ENCODE assay signal across 20 cellular contexts in genomic region chr1:107326823-107327445, GRCh38.
A peak's percentile ranks its signal among the peaks of the same experiment; 100 is the strongest.
DNase-seq lines count a peak whose midpoint lies in the region; ATAC-seq, FAIRE-seq and TF ChIP-seq lines count a peak whose summit lies in the region.
"Had no signal": no experiment of that assay in that cellular context is flagged by ENCODE, and none has a peak within 500 bp of the region (broad histone marks: within the 10 kb centered on the region; RNA-seq: fewer than 3 reads in every experiment).

No MANE protein-coding gene starts in this region.

- no peaks in the 10 kb centered on the region for H3K27me3 ChIP-seq in SU-DHL-6 (ENCODE audit: low read length)

- H3F3A ChIP-seq in SU-DHL-6 (ENCODE audit: insufficient read depth), result no peaks in the 10 kb centered on the region

- no peak for FAIRE-seq in GM12892 (lab: Jason Lieb, UNC)

- ATAC-seq in activated T-helper 17 cell treated with anti-CD3 and anti-CD28 coated beads, Interleukin-2, amount 50 U/mL, for 72 hours (replicated peaks), result no peak
- ATAC-seq in left ventricle myocardium superior, result no peak
- ATAC-seq: activated CD8-positive, alpha-beta memory T cell treated with anti-CD3 and anti-CD28 coated beads, Interleukin-2, amount 10 ng/mL, durations not matched to agents 7 days and 5 days; natural killer cell had no signal

- H3K79me2 ChIP-seq in SU-DHL-6 (ENCODE audit: insufficient read depth, low read length), result no peaks in the 10 kb centered on the region

- H3K27ac Mint-ChIP-seq in activated T-helper 17 cell treated with anti-CD3 and anti-CD28 coated beads, Interleukin-2, amount 50 U/mL, for 72 hours, result no peak overlapping the region
- H3K27ac Mint-ChIP-seq: activated CD8-positive, alpha-beta memory T cell treated with anti-CD3 and anti-CD28 coated beads, Interleukin-2, amount 10 ng/mL, durations not matched to agents 7 days and 5 days; immature natural killer cell; natural killer cell; T-helper 2 cell treated with Interferon-gamma antibody and Interleukin-4, amounts not matched to agents 5 μg/mL and 100 μg/mL, for 36 hours had no signal

- H3K4me2 ChIP-seq in SU-DHL-6 (ENCODE audit: low read depth, low read length, poor library complexity, severe bottlenecking), result peak overlapping the region; percentile 28
- H3K4me2 ChIP-seq: KMS-11 had no signal

- no peak overlapping the region for H3K4me3 Mint-ChIP-seq in activated T-helper 17 cell treated with anti-CD3 and anti-CD28 coated beads, Interleukin-2, amount 50 U/mL, for 72 hours
- H3K4me3 Mint-ChIP-seq: activated CD8-positive, alpha-beta memory T cell treated with anti-CD3 and anti-CD28 coated beads, Interleukin-2, amount 10 ng/mL, durations not matched to agents 7 days and 5 days; immature natural killer cell; natural killer cell; T-helper 2 cell treated with Interferon-gamma antibody and Interleukin-4, amounts not matched to agents 5 μg/mL and 100 μg/mL, for 36 hours had no signal

- H3K9ac ChIP-seq in SU-DHL-6 (ENCODE audit: low read length), result no peak overlapping the region
- H3K9ac ChIP-seq: KMS-11 had no signal

- H3K4me1 Mint-ChIP-seq in activated T-helper 17 cell treated with anti-CD3 and anti-CD28 coated beads, Interleukin-2, amount 50 U/mL, for 72 hours, result no peaks in the 10 kb centered on the region
- H3K4me1 Mint-ChIP-seq: activated CD8-positive, alpha-beta memory T cell treated with anti-CD3 and anti-CD28 coated beads, Interleukin-2, amount 10 ng/mL, durations not matched to agents 7 days and 5 days; immature natural killer cell; natural killer cell had no signal

- H3K36me3 ChIP-seq in SU-DHL-6 (ENCODE audit: low read length), result no peaks in the 10 kb centered on the region

- no peak for TF ChIP-seq CTCF in SU-DHL-6 (IDR thresholded peaks at IDR 0.05; ENCODE audit: insufficient read depth, low read length, poor library complexity, severe bottlenecking)

- peak; percentile 57 for DNase-seq in D341Med (ENCODE audit: low spot score)
- DNase-seq in NAMALWA (ENCODE audit: low spot score), result peak; percentile 6
- peak; percentile 14 for DNase-seq in germinal center (ENCODE audit: low spot score)
- DNase-seq in GM12892 (ENCODE audit: insufficient read length), result no peak
- no peak for DNase-seq in mesenteric fat pad (ENCODE audit: low spot score)
- DNase-seq in left ventricle myocardium superior, result no peak
- DNase-seq: activated CD4-positive, alpha-beta T cell treated with anti-CD3 and anti-CD28 coated beads for 1 hour; activated CD8-positive, alpha-beta memory T cell treated with anti-CD3 and anti-CD28 coated beads, Interleukin-2, amount 10 ng/mL, durations not matched to agents 7 days and 5 days; activated effector memory CD4-positive, alpha-beta T cell treated with Interleukin-2 at 50 U/mL for 16 hours; amniotic stem cell; H7; head of caudate nucleus; immature natural killer cell; natural killer cell; NCI-H1417; stimulated activated CD4-positive, alpha-beta T cell treated with anti-CD3 and anti-CD28 coated beads, Interleukin-4, amount 100 ng/mL, for 24 hours had no signal

- H3K9me2 ChIP-seq in SU-DHL-6 (replicated peaks; ENCODE audit: insufficient read depth, low read length), result no peaks in the 10 kb centered on the region

- peak overlapping the region; percentile 36 for H2AFZ ChIP-seq in SU-DHL-6 (ENCODE audit: low read depth, low read length, severe bottlenecking)

- H3K27ac ChIP-seq in SU-DHL-6 (ENCODE audit: low read depth, low read length), result no peak overlapping the region
- H3K27ac ChIP-seq: KMS-11 had no signal

- no peaks in the 10 kb centered on the region for H4K20me1 ChIP-seq in SU-DHL-6 (ENCODE audit: low read depth, low read length)

- no peaks in the 10 kb centered on the region for H3K9me3 ChIP-seq in SU-DHL-6 (ENCODE audit: insufficient read depth, low read length)

- H3K4me3 ChIP-seq in SU-DHL-6 (ENCODE audit: insufficient read depth, low read length, poor library complexity, severe bottlenecking), result no peak overlapping the region

- TF ChIP-seq POLR2A in GM12892 (IDR thresholded peaks at IDR 0.05; ENCODE audit: low read depth, low read length), result no peak

- intact Hi-C loops in left ventricle myocardium superior (cut with micrococcal nuclease), result no loop called here

- H3K27me3 Mint-ChIP-seq in activated T-helper 17 cell treated with anti-CD3 and anti-CD28 coated beads, Interleukin-2, amount 50 U/mL, for 72 hours, result no peaks in the 10 kb centered on the region
- H3K27me3 Mint-ChIP-seq: activated CD8-positive, alpha-beta memory T cell treated with anti-CD3 and anti-CD28 coated beads, Interleukin-2, amount 10 ng/mL, durations not matched to agents 7 days and 5 days had no signal

- H3K36me3 Mint-ChIP-seq in activated T-helper 17 cell treated with anti-CD3 and anti-CD28 coated beads, Interleukin-2, amount 50 U/mL, for 72 hours (ENCODE audit: low read depth), result no peaks in the 10 kb centered on the region
- H3K36me3 Mint-ChIP-seq: activated CD8-positive, alpha-beta memory T cell treated with anti-CD3 and anti-CD28 coated beads, Interleukin-2, amount 10 ng/mL, durations not matched to agents 7 days and 5 days; immature natural killer cell; natural killer cell had no signal

- no peaks in the 10 kb centered on the region for H3K9me3 Mint-ChIP-seq in activated T-helper 17 cell treated with anti-CD3 and anti-CD28 coated beads, Interleukin-2, amount 50 U/mL, for 72 hours
- H3K9me3 Mint-ChIP-seq: immature natural killer cell; natural killer cell; T-helper 2 cell treated with Interferon-gamma antibody and Interleukin-4, amounts not matched to agents 5 μg/mL and 100 μg/mL, for 36 hours had no signal

Comparison
In these comparisons a context has a peak if more than half of its experiments do, and no peak if none do; other contexts are left out.
1. DNase-seq: peak in D341Med (single experiment), NAMALWA (single experiment) and germinal center (single experiment); none in GM12892 (single experiment), mesenteric fat pad (single experiment) and left ventricle myocardium superior (single experiment).